Comparison of ENCODE assay signal across 30 cellular contexts in the genomic region with DNA sequence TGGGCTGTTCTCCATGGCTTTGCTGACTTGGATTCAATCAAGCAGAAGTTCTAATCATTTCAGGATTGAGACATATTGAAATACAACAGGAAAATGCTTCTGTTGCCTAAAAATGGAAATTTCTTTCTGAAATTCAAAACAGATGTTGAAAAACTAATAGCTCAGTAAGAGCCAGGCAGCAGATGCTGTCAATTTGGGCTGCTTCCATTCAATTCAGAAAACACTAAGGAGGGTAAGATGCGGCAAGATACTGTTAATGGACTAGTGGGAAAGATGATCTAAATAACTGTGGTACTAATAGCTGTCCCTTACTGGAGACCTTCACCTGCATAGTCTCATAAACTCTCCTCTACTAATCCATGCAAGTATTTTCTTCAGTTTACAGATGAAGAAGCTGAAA. TPM values are rescaled to one million over a fixed set of nuclear protein-coding genes. Genes with fewer than 3 reads are reported as not detected.
"Had no signal": no experiment of that assay in that cellular context is flagged by ENCODE, and none has a peak within 500 bp of the region (broad histone marks: within the 10 kb centered on the region; RNA-seq: fewer than 3 reads in every experiment).

No MANE protein-coding gene starts in this region.

- H3K27ac Mint-ChIP-seq: immature natural killer cell; nephron progenitor cell; neural progenitor cell; stimulated activated effector memory CD8-positive, alpha-beta T cell treated with anti-CD3 and anti-CD28 coated beads, Interleukin-12 subunit alpha, Interleukin-12 subunit beta, amount 100 ng/mL, for 72 hours; stimulated activated naive CD8-positive, alpha-beta T cell treated with anti-CD3 and anti-CD28 coated beads, Interleukin-15, Interleukin-2, amounts not matched to agents 100 ng/mL and 50 ng/mL, for 24 hours had no signal

- ATAC-seq: left colon; left lung; lower lobe of right lung; naive thymus-derived CD8-positive, alpha-beta T cell; right lobe of liver; stimulated activated effector memory CD8-positive, alpha-beta T cell treated with anti-CD3 and anti-CD28 coated beads, Interleukin-12 subunit alpha, Interleukin-12 subunit beta, amount 100 ng/mL, for 72 hours; upper lobe of right lung had no signal

- H3K27me3 ChIP-seq: neural progenitor cell, neutrophil, right atrium auricular region, right lobe of liver, tibial artery, upper lobe of right lung had no signal

- H3K4me3 Mint-ChIP-seq: immature natural killer cell; naive thymus-derived CD8-positive, alpha-beta T cell; nephron progenitor cell; neural progenitor cell; stimulated activated effector memory CD8-positive, alpha-beta T cell treated with anti-CD3 and anti-CD28 coated beads, Interleukin-12 subunit alpha, Interleukin-12 subunit beta, amount 100 ng/mL, for 72 hours; stimulated activated naive CD8-positive, alpha-beta T cell treated with anti-CD3 and anti-CD28 coated beads, Interleukin-15, Interleukin-2, amounts not matched to agents 100 ng/mL and 50 ng/mL, for 24 hours had no signal

- H3K9me3 ChIP-seq: left lung, lower lobe of right lung, neutrophil, right atrium auricular region, right lobe of liver, suprapubic skin, thoracic aorta, tibial artery, upper lobe of right lung had no signal

- H3K36me3 Mint-ChIP-seq: immature natural killer cell; naive thymus-derived CD8-positive, alpha-beta T cell; neural progenitor cell; stimulated activated effector memory CD8-positive, alpha-beta T cell treated with anti-CD3 and anti-CD28 coated beads, Interleukin-12 subunit alpha, Interleukin-12 subunit beta, amount 100 ng/mL, for 72 hours had no signal

- H3K4me2 ChIP-seq: neural progenitor cell had no signal

- H3K4me3 ChIP-seq: left lung, lower lobe of right lung, neural progenitor cell, right atrium auricular region, right lobe of liver, skin epidermis, suprapubic skin, thoracic aorta, tibial artery, upper lobe of right lung had no signal

- H3K27ac ChIP-seq: left lung, lower lobe of right lung, neural progenitor cell, neutrophil, parathyroid adenoma, right atrium auricular region, right lobe of liver, skin epidermis, suprapubic skin, thoracic aorta, tibial artery, upper lobe of right lung had no signal

- H2AFZ ChIP-seq: neural progenitor cell, parathyroid adenoma had no signal

- H3K79me2 ChIP-seq: parathyroid adenoma had no signal

- H3K36me3 ChIP-seq: left lung, lower lobe of right lung, neural progenitor cell, suprapubic skin, upper lobe of right lung had no signal

- H3K4me1 ChIP-seq: left lung, lower lobe of right lung, right atrium auricular region, right lobe of liver, suprapubic skin, tibial artery, upper lobe of right lung had no signal

- DNase-seq: hypothalamus; immature natural killer cell; kidney; left colon; left lung; lower lobe of right lung; mammary epithelial cell; mesenchymal stem cell; naive thymus-derived CD8-positive, alpha-beta T cell; nephron progenitor cell; occipital lobe; right lobe of liver; stimulated activated CD4-positive, alpha-beta T cell treated with anti-CD3 and anti-CD28 coated beads, Interleukin-12 subunit alpha, Interleukin-12 subunit beta, amount 100 ng/mL, for 4 hours; stimulated activated CD4-positive, alpha-beta T cell treated with anti-CD3 and anti-CD28 coated beads, Interleukin-15, amount 100 ng/mL, for 24 hours; stimulated activated CD4-positive, alpha-beta T cell treated with anti-CD3 and anti-CD28 coated beads, Interleukin-2, amount 100 ng/mL, for 24 hours; stimulated activated CD4-positive, alpha-beta T cell treated with anti-CD3 and anti-CD28 coated beads, Interleukin-4, amount 100 ng/mL, for 1 hour; stimulated activated naive CD4-positive, alpha-beta T cell; tibial artery; trophoblast cell; upper lobe of right lung had no signal

- H3K4me1 Mint-ChIP-seq: immature natural killer cell; naive thymus-derived CD8-positive, alpha-beta T cell; nephron progenitor cell; stimulated activated effector memory CD8-positive, alpha-beta T cell treated with anti-CD3 and anti-CD28 coated beads, Interleukin-12 subunit alpha, Interleukin-12 subunit beta, amount 100 ng/mL, for 72 hours had no signal

- H3K9ac ChIP-seq: neural progenitor cell, parathyroid adenoma had no signal

- H3K9me3 Mint-ChIP-seq: immature natural killer cell; nephron progenitor cell; neural progenitor cell; stimulated activated effector memory CD8-positive, alpha-beta T cell treated with anti-CD3 and anti-CD28 coated beads, Interleukin-12 subunit alpha, Interleukin-12 subunit beta, amount 100 ng/mL, for 72 hours; stimulated activated naive CD8-positive, alpha-beta T cell treated with anti-CD3 and anti-CD28 coated beads, Interleukin-15, Interleukin-2, amounts not matched to agents 100 ng/mL and 50 ng/mL, for 24 hours had no signal

RNA-seq across cellular contexts. Expression of gene DGKG, which starts 53.5 kb away (rescaled TPM):
- total RNA-seq: osteocyte had no signal
- polyA plus RNA-seq: naive thymus-derived CD8-positive, alpha-beta T cell had no signal
